In the genomic region with DNA sequence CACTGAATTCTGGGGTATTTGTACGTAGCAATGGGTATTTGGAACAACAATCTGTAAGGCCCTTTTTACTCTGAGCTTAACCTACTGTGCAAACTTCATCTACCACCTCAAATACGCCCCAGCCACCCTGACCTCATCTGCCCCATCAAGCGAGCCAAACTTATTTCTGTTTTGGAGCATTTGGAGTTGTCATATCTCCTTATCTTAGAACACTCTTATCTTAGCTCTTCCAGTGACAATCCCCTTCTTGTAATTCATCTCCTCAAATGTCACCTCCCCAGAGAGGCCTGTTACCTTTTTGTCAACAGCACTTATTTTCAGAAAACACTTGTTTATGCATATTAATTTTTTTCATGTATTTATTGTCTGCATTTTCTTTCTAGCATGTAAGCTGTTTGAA, we compare ENCODE assay signal across 1 cellular context.
A peak's percentile ranks its signal among the peaks of the same experiment; 100 is the strongest.
TF ChIP-seq lines count a peak whose summit lies in the region.

No MANE protein-coding gene starts in this region.

TF ChIP-seq in K562, 482 proteins besides CTCF, POLR2A, EP300 and RAD21 (continued from another document and continues in another):
- TF ChIP-seq, protein P1, sequence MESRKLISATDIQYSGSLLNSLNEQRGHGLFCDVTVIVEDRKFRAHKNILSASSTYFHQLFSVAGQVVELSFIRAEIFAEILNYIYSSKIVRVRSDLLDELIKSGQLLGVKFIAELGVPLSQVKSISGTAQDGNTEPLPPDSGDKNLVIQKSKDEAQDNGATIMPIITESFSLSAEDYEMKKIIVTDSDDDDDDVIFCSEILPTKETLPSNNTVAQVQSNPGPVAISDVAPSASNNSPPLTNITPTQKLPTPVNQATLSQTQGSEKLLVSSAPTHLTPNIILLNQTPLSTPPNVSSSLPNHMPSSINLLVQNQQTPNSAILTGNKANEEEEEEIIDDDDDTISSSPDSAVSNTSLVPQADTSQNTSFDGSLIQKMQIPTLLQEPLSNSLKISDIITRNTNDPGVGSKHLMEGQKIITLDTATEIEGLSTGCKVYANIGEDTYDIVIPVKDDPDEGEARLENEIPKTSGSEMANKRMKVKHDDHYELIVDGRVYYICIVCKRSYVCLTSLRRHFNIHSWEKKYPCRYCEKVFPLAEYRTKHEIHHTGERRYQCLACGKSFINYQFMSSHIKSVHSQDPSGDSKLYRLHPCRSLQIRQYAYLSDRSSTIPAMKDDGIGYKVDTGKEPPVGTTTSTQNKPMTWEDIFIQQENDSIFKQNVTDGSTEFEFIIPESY (CRISPR knock-in tag; IDR thresholded peaks at IDR 0.05): no peak
- TF ChIP-seq ZSCAN29 (IDR thresholded peaks at IDR 0.05) (no peak), FOXK2 (conservative IDR thresholded peaks at IDR 0.05 in 1 of 2, IDR thresholded peaks at IDR 0.05 in 1 of 2; ENCODE audit: low read depth in 2 of 2) (0 out of 4 replicates have a peak, but pooled peaks of 1 of the 2 experiments have one; percentile 26), ZNF133 (CRISPR knock-in tag; IDR thresholded peaks at IDR 0.05) (no peak), FOSL1 (tag; conservative IDR thresholded peaks at IDR 0.05) (peak; percentile 40; the same call in 1 of the 2 replicates), MYC (IDR thresholded peaks at IDR 0.05; ENCODE audit: low read depth, low read length) (no peak), MYC (CRISPR knock-in tag; IDR thresholded peaks at IDR 0.05; ENCODE audit: borderline replicate concordance, low read depth) (no peak), ZNF57 (CRISPR knock-in tag; IDR thresholded peaks at IDR 0.05) (no peak), STAT5A (IDR thresholded peaks at IDR 0.05; ENCODE audit: borderline replicate concordance, low read length) (no peak), ZNF239 (CRISPR knock-in tag; IDR thresholded peaks at IDR 0.05) (no peak), ZNF408 (CRISPR knock-in tag; IDR thresholded peaks at IDR 0.05; ENCODE audit: low read depth) (no peak), ZNF274 (IDR thresholded peaks at IDR 0.05; ENCODE audit: borderline replicate concordance, low read depth, low read length) (no peak), FUS (optimal IDR thresholded peaks at IDR 0.05; ENCODE audit: low read depth, low read length) (no peak), TEAD2 (tag; IDR thresholded peaks at IDR 0.05) (no peak), PURB (CRISPR knock-in tag; IDR thresholded peaks at IDR 0.05; ENCODE audit: low read depth) (no peak), ZNF589 (CRISPR knock-in tag; IDR thresholded peaks at IDR 0.05; ENCODE audit: low read depth) (no peak), PHTF2 (CRISPR knock-in tag; IDR thresholded peaks at IDR 0.05) (no peak), NR2C2 (CRISPR knock-in tag; IDR thresholded peaks at IDR 0.05) (no peak), NR2C2 (tag; IDR thresholded peaks at IDR 0.05) (0 out of 2 replicates have a peak, but pooled peaks have one; percentile 19), CCAR2 (IDR thresholded peaks at IDR 0.05; ENCODE audit: low read depth, low read length) (no peak), ZNF12 (CRISPR knock-in tag; IDR thresholded peaks at IDR 0.05) (no peak), CREBBP (IDR thresholded peaks at IDR 0.05; ENCODE audit: low read depth, low read length) (no peak), MEF2D (tag; conservative IDR thresholded peaks at IDR 0.05; ENCODE audit: low read depth) (peak; percentile 66; the same call in 1 of the 2 replicates), TFAM (CRISPR knock-in tag; conservative IDR thresholded peaks at IDR 0.05) (no peak)
- TF ChIP-seq, protein P2, sequence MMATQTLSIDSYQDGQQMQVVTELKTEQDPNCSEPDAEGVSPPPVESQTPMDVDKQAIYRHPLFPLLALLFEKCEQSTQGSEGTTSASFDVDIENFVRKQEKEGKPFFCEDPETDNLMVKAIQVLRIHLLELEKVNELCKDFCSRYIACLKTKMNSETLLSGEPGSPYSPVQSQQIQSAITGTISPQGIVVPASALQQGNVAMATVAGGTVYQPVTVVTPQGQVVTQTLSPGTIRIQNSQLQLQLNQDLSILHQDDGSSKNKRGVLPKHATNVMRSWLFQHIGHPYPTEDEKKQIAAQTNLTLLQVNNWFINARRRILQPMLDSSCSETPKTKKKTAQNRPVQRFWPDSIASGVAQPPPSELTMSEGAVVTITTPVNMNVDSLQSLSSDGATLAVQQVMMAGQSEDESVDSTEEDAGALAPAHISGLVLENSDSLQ (IDR thresholded peaks at IDR 0.05): peak; percentile 72
- TF ChIP-seq, protein P3, sequence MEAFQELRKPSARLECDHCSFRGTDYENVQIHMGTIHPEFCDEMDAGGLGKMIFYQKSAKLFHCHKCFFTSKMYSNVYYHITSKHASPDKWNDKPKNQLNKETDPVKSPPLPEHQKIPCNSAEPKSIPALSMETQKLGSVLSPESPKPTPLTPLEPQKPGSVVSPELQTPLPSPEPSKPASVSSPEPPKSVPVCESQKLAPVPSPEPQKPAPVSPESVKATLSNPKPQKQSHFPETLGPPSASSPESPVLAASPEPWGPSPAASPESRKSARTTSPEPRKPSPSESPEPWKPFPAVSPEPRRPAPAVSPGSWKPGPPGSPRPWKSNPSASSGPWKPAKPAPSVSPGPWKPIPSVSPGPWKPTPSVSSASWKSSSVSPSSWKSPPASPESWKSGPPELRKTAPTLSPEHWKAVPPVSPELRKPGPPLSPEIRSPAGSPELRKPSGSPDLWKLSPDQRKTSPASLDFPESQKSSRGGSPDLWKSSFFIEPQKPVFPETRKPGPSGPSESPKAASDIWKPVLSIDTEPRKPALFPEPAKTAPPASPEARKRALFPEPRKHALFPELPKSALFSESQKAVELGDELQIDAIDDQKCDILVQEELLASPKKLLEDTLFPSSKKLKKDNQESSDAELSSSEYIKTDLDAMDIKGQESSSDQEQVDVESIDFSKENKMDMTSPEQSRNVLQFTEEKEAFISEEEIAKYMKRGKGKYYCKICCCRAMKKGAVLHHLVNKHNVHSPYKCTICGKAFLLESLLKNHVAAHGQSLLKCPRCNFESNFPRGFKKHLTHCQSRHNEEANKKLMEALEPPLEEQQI (IDR thresholded peaks at IDR 0.05): no peak
- TF ChIP-seq, protein P4, sequence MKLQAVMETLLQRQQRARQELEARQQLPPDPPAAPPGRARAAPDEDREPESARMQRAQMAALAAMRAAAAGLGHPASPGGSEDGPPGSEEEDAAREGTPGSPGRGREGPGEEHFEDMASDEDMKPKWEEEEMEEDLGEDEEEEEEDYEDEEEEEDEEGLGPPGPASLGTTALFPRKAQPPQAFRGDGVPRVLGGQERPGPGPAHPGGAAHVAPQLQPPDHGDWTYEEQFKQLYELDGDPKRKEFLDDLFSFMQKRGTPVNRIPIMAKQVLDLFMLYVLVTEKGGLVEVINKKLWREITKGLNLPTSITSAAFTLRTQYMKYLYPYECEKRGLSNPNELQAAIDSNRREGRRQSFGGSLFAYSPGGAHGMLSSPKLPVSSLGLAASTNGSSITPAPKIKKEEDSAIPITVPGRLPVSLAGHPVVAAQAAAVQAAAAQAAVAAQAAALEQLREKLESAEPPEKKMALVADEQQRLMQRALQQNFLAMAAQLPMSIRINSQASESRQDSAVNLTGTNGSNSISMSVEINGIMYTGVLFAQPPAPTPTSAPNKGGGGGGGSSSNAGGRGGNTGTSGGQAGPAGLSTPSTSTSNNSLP (IDR thresholded peaks at IDR 0.05; ENCODE audit: borderline replicate concordance, low read depth, low read length): no peak
- TF ChIP-seq, protein P5, sequence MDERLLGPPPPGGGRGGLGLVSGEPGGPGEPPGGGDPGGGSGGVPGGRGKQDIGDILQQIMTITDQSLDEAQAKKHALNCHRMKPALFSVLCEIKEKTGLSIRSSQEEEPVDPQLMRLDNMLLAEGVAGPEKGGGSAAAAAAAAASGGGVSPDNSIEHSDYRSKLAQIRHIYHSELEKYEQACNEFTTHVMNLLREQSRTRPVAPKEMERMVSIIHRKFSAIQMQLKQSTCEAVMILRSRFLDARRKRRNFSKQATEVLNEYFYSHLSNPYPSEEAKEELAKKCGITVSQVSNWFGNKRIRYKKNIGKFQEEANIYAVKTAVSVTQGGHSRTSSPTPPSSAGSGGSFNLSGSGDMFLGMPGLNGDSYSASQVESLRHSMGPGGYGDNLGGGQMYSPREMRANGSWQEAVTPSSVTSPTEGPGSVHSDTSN (CRISPR knock-in tag; IDR thresholded peaks at IDR 0.05; ENCODE audit: low read depth): no peak
- TF ChIP-seq, protein P5 (tag; conservative IDR thresholded peaks at IDR 0.05; ENCODE audit: low read depth): peak; percentile 91
- TF ChIP-seq, protein P6, sequence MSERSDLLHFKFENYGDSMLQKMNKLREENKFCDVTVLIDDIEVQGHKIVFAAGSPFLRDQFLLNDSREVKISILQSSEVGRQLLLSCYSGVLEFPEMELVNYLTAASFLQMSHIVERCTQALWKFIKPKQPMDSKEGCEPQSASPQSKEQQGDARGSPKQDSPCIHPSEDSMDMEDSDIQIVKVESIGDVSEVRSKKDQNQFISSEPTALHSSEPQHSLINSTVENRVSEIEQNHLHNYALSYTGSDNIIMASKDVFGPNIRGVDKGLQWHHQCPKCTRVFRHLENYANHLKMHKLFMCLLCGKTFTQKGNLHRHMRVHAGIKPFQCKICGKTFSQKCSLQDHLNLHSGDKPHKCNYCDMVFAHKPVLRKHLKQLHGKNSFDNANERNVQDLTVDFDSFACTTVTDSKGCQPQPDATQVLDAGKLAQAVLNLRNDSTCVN (CRISPR knock-in tag; IDR thresholded peaks at IDR 0.05): no peak
- TF ChIP-seq, protein P7, sequence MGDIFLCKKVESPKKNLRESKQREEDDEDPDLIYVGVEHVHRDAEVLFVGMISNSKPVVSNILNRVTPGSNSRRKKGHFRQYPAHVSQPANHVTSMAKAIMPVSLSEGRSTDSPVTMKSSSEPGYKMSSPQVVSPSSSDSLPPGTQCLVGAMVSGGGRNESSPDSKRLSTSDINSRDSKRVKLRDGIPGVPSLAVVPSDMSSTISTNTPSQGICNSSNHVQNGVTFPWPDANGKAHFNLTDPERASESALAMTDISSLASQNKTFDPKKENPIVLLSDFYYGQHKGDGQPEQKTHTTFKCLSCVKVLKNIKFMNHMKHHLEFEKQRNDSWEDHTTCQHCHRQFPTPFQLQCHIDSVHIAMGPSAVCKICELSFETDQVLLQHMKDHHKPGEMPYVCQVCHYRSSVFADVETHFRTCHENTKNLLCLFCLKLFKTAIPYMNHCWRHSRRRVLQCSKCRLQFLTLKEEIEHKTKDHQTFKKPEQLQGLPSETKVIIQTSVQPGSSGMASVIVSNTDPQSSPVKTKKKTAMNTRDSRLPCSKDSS (IDR thresholded peaks at IDR 0.05; ENCODE audit: low read depth, partially characterized antibody): no peak
- TF ChIP-seq, protein P8, sequence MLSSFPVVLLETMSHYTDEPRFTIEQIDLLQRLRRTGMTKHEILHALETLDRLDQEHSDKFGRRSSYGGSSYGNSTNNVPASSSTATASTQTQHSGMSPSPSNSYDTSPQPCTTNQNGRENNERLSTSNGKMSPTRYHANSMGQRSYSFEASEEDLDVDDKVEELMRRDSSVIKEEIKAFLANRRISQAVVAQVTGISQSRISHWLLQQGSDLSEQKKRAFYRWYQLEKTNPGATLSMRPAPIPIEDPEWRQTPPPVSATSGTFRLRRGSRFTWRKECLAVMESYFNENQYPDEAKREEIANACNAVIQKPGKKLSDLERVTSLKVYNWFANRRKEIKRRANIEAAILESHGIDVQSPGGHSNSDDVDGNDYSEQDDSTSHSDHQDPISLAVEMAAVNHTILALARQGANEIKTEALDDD (IDR thresholded peaks at IDR 0.05): no peak
- TF ChIP-seq, protein P9, sequence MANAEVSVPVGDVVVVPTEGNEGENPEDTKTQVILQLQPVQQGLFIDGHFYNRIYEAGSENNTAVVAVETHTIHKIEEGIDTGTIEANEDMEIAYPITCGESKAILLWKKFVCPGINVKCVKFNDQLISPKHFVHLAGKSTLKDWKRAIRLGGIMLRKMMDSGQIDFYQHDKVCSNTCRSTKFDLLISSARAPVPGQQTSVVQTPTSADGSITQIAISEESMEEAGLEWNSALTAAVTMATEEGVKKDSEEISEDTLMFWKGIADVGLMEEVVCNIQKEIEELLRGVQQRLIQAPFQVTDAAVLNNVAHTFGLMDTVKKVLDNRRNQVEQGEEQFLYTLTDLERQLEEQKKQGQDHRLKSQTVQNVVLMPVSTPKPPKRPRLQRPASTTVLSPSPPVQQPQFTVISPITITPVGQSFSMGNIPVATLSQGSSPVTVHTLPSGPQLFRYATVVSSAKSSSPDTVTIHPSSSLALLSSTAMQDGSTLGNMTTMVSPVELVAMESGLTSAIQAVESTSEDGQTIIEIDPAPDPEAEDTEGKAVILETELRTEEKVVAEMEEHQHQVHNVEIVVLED (CRISPR knock-in tag; IDR thresholded peaks at IDR 0.05): no peak
- TF ChIP-seq, protein P10, sequence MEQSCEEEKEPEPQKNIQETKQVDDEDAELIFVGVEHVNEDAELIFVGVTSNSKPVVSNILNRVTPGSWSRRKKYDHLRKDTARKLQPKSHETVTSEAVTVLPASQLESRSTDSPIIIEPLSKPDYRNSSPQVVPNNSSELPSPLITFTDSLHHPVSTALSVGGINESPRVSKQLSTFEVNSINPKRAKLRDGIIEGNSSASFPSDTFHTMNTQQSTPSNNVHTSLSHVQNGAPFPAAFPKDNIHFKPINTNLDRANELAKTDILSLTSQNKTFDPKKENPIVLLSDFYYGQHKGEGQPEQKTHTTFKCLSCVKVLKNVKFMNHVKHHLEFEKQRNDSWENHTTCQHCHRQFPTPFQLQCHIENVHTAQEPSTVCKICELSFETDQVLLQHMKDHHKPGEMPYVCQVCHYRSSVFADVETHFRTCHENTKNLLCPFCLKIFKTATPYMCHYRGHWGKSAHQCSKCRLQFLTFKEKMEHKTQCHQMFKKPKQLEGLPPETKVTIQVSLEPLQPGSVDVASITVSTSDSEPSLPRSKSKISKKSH (CRISPR knock-in tag; IDR thresholded peaks at IDR 0.05): no peak
- TF ChIP-seq, protein P11, sequence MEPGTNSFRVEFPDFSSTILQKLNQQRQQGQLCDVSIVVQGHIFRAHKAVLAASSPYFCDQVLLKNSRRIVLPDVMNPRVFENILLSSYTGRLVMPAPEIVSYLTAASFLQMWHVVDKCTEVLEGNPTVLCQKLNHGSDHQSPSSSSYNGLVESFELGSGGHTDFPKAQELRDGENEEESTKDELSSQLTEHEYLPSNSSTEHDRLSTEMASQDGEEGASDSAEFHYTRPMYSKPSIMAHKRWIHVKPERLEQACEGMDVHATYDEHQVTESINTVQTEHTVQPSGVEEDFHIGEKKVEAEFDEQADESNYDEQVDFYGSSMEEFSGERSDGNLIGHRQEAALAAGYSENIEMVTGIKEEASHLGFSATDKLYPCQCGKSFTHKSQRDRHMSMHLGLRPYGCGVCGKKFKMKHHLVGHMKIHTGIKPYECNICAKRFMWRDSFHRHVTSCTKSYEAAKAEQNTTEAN (CRISPR knock-in tag; IDR thresholded peaks at IDR 0.05): no peak
- TF ChIP-seq, protein P12, sequence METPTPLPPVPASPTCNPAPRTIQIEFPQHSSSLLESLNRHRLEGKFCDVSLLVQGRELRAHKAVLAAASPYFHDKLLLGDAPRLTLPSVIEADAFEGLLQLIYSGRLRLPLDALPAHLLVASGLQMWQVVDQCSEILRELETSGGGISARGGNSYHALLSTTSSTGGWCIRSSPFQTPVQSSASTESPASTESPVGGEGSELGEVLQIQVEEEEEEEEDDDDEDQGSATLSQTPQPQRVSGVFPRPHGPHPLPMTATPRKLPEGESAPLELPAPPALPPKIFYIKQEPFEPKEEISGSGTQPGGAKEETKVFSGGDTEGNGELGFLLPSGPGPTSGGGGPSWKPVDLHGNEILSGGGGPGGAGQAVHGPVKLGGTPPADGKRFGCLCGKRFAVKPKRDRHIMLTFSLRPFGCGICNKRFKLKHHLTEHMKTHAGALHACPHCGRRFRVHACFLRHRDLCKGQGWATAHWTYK (CRISPR knock-in tag; IDR thresholded peaks at IDR 0.05): no peak
